In genomic region chr1:15886613-15887167, GRCh38 we compare ENCODE assay signal across 1 cellular context.
TF ChIP-seq lines count a peak whose summit lies in the region.

No MANE protein-coding gene starts in this region.

TF ChIP-seq in IMR-90, 13 proteins besides CTCF, POLR2A, EP300 and RAD21:
- TF ChIP-seq NFE2L2 (IDR thresholded peaks at IDR 0.05; ENCODE audit: low read depth, low read length) (no peak), RCOR1 (IDR thresholded peaks at IDR 0.05; ENCODE audit: insufficient replicate concordance, low read length) (no peak), MAFK (IDR thresholded peaks at IDR 0.05; ENCODE audit: low read depth, low read length) (no peak), MXI1 (IDR thresholded peaks at IDR 0.05; ENCODE audit: borderline replicate concordance, low read depth, low read length) (no peak), MAZ (IDR thresholded peaks at IDR 0.05; ENCODE audit: borderline replicate concordance, low read depth, low read length) (no peak), CEBPB (IDR thresholded peaks at IDR 0.05; ENCODE audit: low read depth, low read length) (no peak), FOS (IDR thresholded peaks at IDR 0.05; ENCODE audit: low read depth, low read length) (no peak)
